In genomic region chr5:146451411-146451810, GRCh38 we compare ENCODE assay signal across 17 cellular contexts. TPM values are rescaled to one million over a fixed set of nuclear protein-coding genes. Genes with fewer than 3 reads are reported as not detected.
DNase-seq lines count a peak whose midpoint lies in the region; ATAC-seq, FAIRE-seq and TF ChIP-seq lines count a peak whose summit lies in the region.
"Had no signal": no experiment of that assay in that cellular context is flagged by ENCODE, and none has a peak within 500 bp of the region (broad histone marks: within the 10 kb centered on the region; RNA-seq: fewer than 3 reads in every experiment).

No MANE protein-coding gene starts in this region.

- BruUV-seq in HepG2 (replicated peaks; lab: Mats Ljungman, UMichigan) (no TSS peak), PC-3 (replicated peaks; lab: Mats Ljungman, UMichigan) (no TSS peak)

- CTCF ChIA-PET in HepG2 (lab: Yijun Ruan, JAX; ENCODE audit: low intra/inter-chr PET ratio, low total read pairs) (no interaction called here), PC-3 (lab: Charles Lee) (no interaction called here)

- in situ Hi-C loops in HepG2 (cut with HindIII; ENCODE audit: extremely low pct_ligation_motif_present, low pct_unique_long_range_greater_than_20kb): no loop called here

- H2AFZ ChIP-seq in HepG2 (ENCODE audit: low read length) (no peak overlapping the region), PC-3 (ENCODE audit: low read length) (no peak overlapping the region)

- TF ChIP-seq EP300 in HepG2 (IDR thresholded peaks at IDR 0.05; ENCODE audit: low read depth in 2 of 2, low read length in 2 of 2) (no peak), HepG2 (CRISPR knock-in tag; IDR thresholded peaks at IDR 0.05; ENCODE audit: borderline replicate concordance) (no peak)

- intact Hi-C loops in HepG2 (cut with micrococcal nuclease; ENCODE audit: unreplicated experiment) (no loop called here), right lobe of liver (cut with DNase I) (no loop called here), PC-3 (cut with micrococcal nuclease) (no loop called here), upper lobe of right lung (cut with DNase I) (no loop called here)

- H3K79me2 ChIP-seq in HepG2 (ENCODE audit: insufficient read depth, low read length) (peaks cover 93% of the 10 kb centered on the region), PC-3 (ENCODE audit: low read length) (peaks cover 93% of the 10 kb centered on the region)

- H3K4me2 ChIP-seq in HepG2 (ENCODE audit: low read depth, low read length) (no peak overlapping the region), PC-3 (ENCODE audit: low read length) (no peak overlapping the region)

- no peaks in the 10 kb centered on the region for H3K9me2 ChIP-seq in PC-3 (replicated peaks; ENCODE audit: low read length)

- no peak overlapping the region for H3K9ac ChIP-seq in HepG2 (ENCODE audit: insufficient read depth, low read depth, low read length)
- no peak overlapping the region for H3K9ac ChIP-seq in PC-3 (ENCODE audit: low read length)

- peaks cover 0 to 18% of the 10 kb centered on the region in 2 experiments; a peak in 3 of 5 replicates for H3K36me3 ChIP-seq in HepG2 (replicated peaks in 1 of 2; ENCODE audit: control insufficient read depth in 1 of 2, insufficient read depth in 2 of 2, low read length in 2 of 2)
- H3K36me3 ChIP-seq in right lobe of liver: peaks cover 0 to 15% (median 3%) of the 10 kb centered on the region in 4 donors
- H3K36me3 ChIP-seq in PC-3 (ENCODE audit: low read depth, low read length): peaks cover 18% of the 10 kb centered on the region
- H3K36me3 ChIP-seq in upper lobe of right lung: peaks cover 16% of the 10 kb centered on the region

- ATAC-seq in HepG2: no peak
- ATAC-seq in right lobe of liver: no peak
- ATAC-seq in PC-3: no peak
- ATAC-seq in upper lobe of right lung: no peak
- no peak for ATAC-seq in activated CD4-positive, CD25-positive, alpha-beta regulatory T cell treated with anti-CD3 and anti-CD28 coated beads, Interleukin-2, amount 50 U/mL, for 24 hours
- ATAC-seq: Right ventricle myocardium inferior; stimulated activated naive B cell treated with anti-CD40 and anti-IgM and Interleukin-4, amounts not matched to agents 10 μg/mL and 1 μg/mL and 100 μg/mL, for 72 hours had no signal

- H4K20me1 ChIP-seq in HepG2 (ENCODE audit: insufficient read depth, low read length): peaks cover 56% of the 10 kb centered on the region
- peaks cover 80% of the 10 kb centered on the region for H4K20me1 ChIP-seq in PC-3 (ENCODE audit: low read length)

- no peak for TF ChIP-seq RAD21 in HepG2 (CRISPR knock-in tag; IDR thresholded peaks at IDR 0.05)

- DNase-seq in HepG2 (ENCODE audit: low spot score) (no peak), right lobe of liver (no peak), PC-3 (no peak), epithelial cell of proximal tubule (ENCODE audit: low read depth) (no peak), upper lobe of right lung (no peak), NCI-H187 (lab: John Stamatoyannopoulos, UW) (no peak), SIG-M5 (lab: John Stamatoyannopoulos, UW) (no peak)
- DNase-seq: activated effector memory CD4-positive, alpha-beta T cell treated with Interleukin-2 at 50 U/mL for 16 hours; dorsolateral prefrontal cortex; foreskin melanocyte; KG1; mesenchymal stem cell; NCI-H510A treated with DMSO at 0.1 percent for 48 hours; stimulated activated naive B cell treated with anti-CD40 and anti-IgM and Interleukin-4, amounts not matched to agents 10 μg/mL and 1 μg/mL and 100 μg/mL, for 72 hours had no signal

- H3K27ac ChIP-seq in HepG2 (ENCODE audit: extremely low read length, insufficient read depth, low read length): no peak overlapping the region
- H3K27ac ChIP-seq in right lobe of liver: no peak overlapping the region
- no peak overlapping the region for H3K27ac ChIP-seq in PC-3 (ENCODE audit: low read length)
- no peak overlapping the region for H3K27ac ChIP-seq in upper lobe of right lung
- H3K27ac ChIP-seq: dorsolateral prefrontal cortex had no signal

- FAIRE-seq in HepG2 (lab: Jason Lieb, UNC): no peak
- FAIRE-seq: TTC549 had no signal

- TF ChIP-seq CTCF in HepG2 (CRISPR knock-in tag; IDR thresholded peaks at IDR 0.05): peak; percentile 37
- no peak for TF ChIP-seq CTCF in right lobe of liver (IDR thresholded peaks at IDR 0.05)
- TF ChIP-seq CTCF in PC-3 (conservative IDR thresholded peaks at IDR 0.05; ENCODE audit: low read depth, low read length): peak; percentile 61
- TF ChIP-seq CTCF in epithelial cell of proximal tubule (conservative IDR thresholded peaks at IDR 0.05; ENCODE audit: low read depth, low read length): peak; percentile 35
- peak; percentile 11 for TF ChIP-seq CTCF in upper lobe of right lung (IDR thresholded peaks at IDR 0.05)

- no peaks in the 10 kb centered on the region; a peak in 2 of 5 replicates for H3K27me3 ChIP-seq in HepG2 (ENCODE audit: control insufficient read depth in 1 of 2, insufficient read depth in 2 of 2, low read length in 2 of 2)
- H3K27me3 ChIP-seq in right lobe of liver: no peaks in the 10 kb centered on the region
- no peaks in the 10 kb centered on the region for H3K27me3 ChIP-seq in PC-3 (ENCODE audit: low read length)
- no peaks in the 10 kb centered on the region for H3K27me3 ChIP-seq in upper lobe of right lung
- H3K27me3 ChIP-seq: dorsolateral prefrontal cortex had no signal

- H3K4me3 ChIP-seq in HepG2 (replicated peaks in 1 of 3; ENCODE audit: insufficient read depth in 1 of 3, low read depth in 2 of 3, low read length in 3 of 3): no peak overlapping the region
- H3K4me3 ChIP-seq in right lobe of liver: no peak overlapping the region
- no peak overlapping the region for H3K4me3 ChIP-seq in PC-3 (ENCODE audit: low read length)
- H3K4me3 ChIP-seq in epithelial cell of proximal tubule (ENCODE audit: low read depth, low read length): no peak overlapping the region
- no peak overlapping the region for H3K4me3 ChIP-seq in upper lobe of right lung
- H3K4me3 ChIP-seq: dorsolateral prefrontal cortex had no signal

- peaks cover 32% of the 10 kb centered on the region for H3K4me1 ChIP-seq in HepG2 (ENCODE audit: insufficient read depth, low read length)
- peaks cover 0 to 21% (median 9%) of the 10 kb centered on the region in 4 donors for H3K4me1 ChIP-seq in right lobe of liver
- peaks cover 28% of the 10 kb centered on the region for H3K4me1 ChIP-seq in PC-3 (ENCODE audit: insufficient read depth, low read length)
- peaks cover 25% of the 10 kb centered on the region for H3K4me1 ChIP-seq in upper lobe of right lung

- H3K9me3 ChIP-seq in HepG2 (ENCODE audit: low read length): no peaks in the 10 kb centered on the region
- no peaks in the 10 kb centered on the region for H3K9me3 ChIP-seq in right lobe of liver
- H3K9me3 ChIP-seq in PC-3 (ENCODE audit: low read length): no peaks in the 10 kb centered on the region
- no peaks in the 10 kb centered on the region for H3K9me3 ChIP-seq in upper lobe of right lung

- H3F3A ChIP-seq in PC-3 (ENCODE audit: low read length, unreplicated experiment): no peaks in the 10 kb centered on the region

- POLR2A ChIA-PET in HepG2 (lab: Yijun Ruan, JAX): no interaction called here
- POLR2A ChIA-PET in PC-3 (lab: Charles Lee; ENCODE audit: unreplicated experiment): no interaction called here

- TF ChIP-seq POLR2A in HepG2 (IDR thresholded peaks at IDR 0.05; ENCODE audit: insufficient read depth in 1 of 2, low read depth in 2 of 2, low read length in 2 of 2) (no peak), right lobe of liver (IDR thresholded peaks at IDR 0.05) (no peak)

- 80% methylated on average over 6 of the region's 6 CpGs for WGBS in HepG2 (ENCODE audit: low lambda C conversion rate)
- WGBS in right lobe of liver (ENCODE audit: insufficient coverage, low coverage, low lambda C conversion rate, missing lambda C conversion rate): 80% methylated on average over 1 of the region's 6 CpGs

TF ChIP-seq in HepG2, 621 proteins besides CTCF, POLR2A, EP300 and RAD21 (continues in another document):
- no peak for TF ChIP-seq ZNF20 (CRISPR knock-in tag; IDR thresholded peaks at IDR 0.05)
- TF ChIP-seq ZNF274 (CRISPR knock-in tag; IDR thresholded peaks at IDR 0.05): no peak
- no peak for TF ChIP-seq TRIM24 (CRISPR knock-in tag; IDR thresholded peaks at IDR 0.05)

RNA-seq across cellular contexts. Expression of gene TCERG1, which starts 4.3 kb away (rescaled TPM):
- total RNA-seq in HepG2 (2016; rRNA removed; fragmentation: Illumina TruSeq; extraction: Trizol) (71.5 and 71.7 TPM in 2 replicates), right lobe of liver (10 to 100 TPM in 5 of 6 experiments, 1 to 10 TPM in 1; 9.7 to 27.4 (median 18.4) TPM), PC-3 (2014; rRNA removed) (86.0 and 96.9 TPM in 2 replicates), epithelial cell of proximal tubule (43.7 and 60.0 TPM in 2 replicates), upper lobe of right lung (46.3 TPM)
- total RNA-seq in HepG2 (2016; cell fraction: cytosol; rRNA removed; fragmentation: Illumina TruSeq; extraction: Trizol; ENCODE audit: low read depth): 15.2 and 18.9 TPM in 2 replicates
- 63.5 and 71.5 TPM in 2 replicates for total RNA-seq in HepG2 (2016; cell fraction: insoluble cytoplasmic fraction; rRNA removed; fragmentation: Illumina TruSeq; extraction: Trizol)
- 19.5 and 22.1 TPM in 2 replicates for total RNA-seq in HepG2 (2016; cell fraction: membrane; rRNA removed; fragmentation: Illumina TruSeq; extraction: Trizol)
- total RNA-seq in HepG2 (2016; cell fraction: nucleus; rRNA removed; fragmentation: Illumina TruSeq; extraction: Trizol): 160 and 177 TPM in 2 replicates
- 72.3 and 86.6 TPM in 2 replicates for polyA plus RNA-seq in HepG2 (2011; rRNA removed)
- 34.3 and 38.0 TPM in 2 replicates for polyA plus RNA-seq in HepG2 (2011; cell fraction: cytosol; rRNA removed)
- 159 and 189 TPM in 2 replicates for polyA plus RNA-seq in HepG2 (2011; cell fraction: nucleus; rRNA removed)
- polyA plus RNA-seq in HepG2 (2012): 38.8 and 53.6 TPM in 2 replicates
- polyA plus RNA-seq in HepG2 (2016; cell fraction: cytosol; fragmentation: Illumina TruSeq; extraction: Trizol; ENCODE audit: low read depth): 3.1 and 4.0 TPM in 2 replicates
- polyA plus RNA-seq in HepG2 (2016; cell fraction: insoluble cytoplasmic fraction; fragmentation: Illumina TruSeq; extraction: Trizol; ENCODE audit: low read depth): 58.5 and 62.2 TPM in 2 replicates
- 10.1 and 11.0 TPM in 2 replicates for polyA plus RNA-seq in HepG2 (2016; cell fraction: membrane; fragmentation: Illumina TruSeq; extraction: Trizol; ENCODE audit: low read depth)
- 237 and 263 TPM in 2 replicates for polyA plus RNA-seq in HepG2 (2016; cell fraction: nucleus; fragmentation: Illumina TruSeq; extraction: Trizol; ENCODE audit: insufficient read depth, low read depth)
- 383 and 386 TPM in 2 replicates for polyA minus RNA-seq in HepG2 (2011; rRNA and poly(A)+ RNA removed; ENCODE audit: low replicate concordance)
- 22.2 and 23.0 TPM in 2 replicates for polyA minus RNA-seq in HepG2 (2011; cell fraction: cytosol; rRNA and poly(A)+ RNA removed)
- 275 and 320 TPM in 2 replicates for polyA minus RNA-seq in HepG2 (2011; cell fraction: nucleus; rRNA and poly(A)+ RNA removed)

Comparison
In these comparisons a context has a peak if more than half of its experiments do, and no peak if none do; other contexts are left out.
1. CTCF ChIP-seq: peak in HepG2 (single experiment), PC-3 (single experiment), epithelial cell of proximal tubule (single experiment) and upper lobe of right lung (single experiment); none in right lobe of liver (0 of 4).